ENCODE assay signal across 17 cellular contexts in genomic region chr1:14017531-14017961, GRCh38.
DNase-seq lines count a peak whose midpoint lies in the region; ATAC-seq, FAIRE-seq and TF ChIP-seq lines count a peak whose summit lies in the region.
"Had no signal": no experiment of that assay in that cellular context is flagged by ENCODE, and none has a peak within 500 bp of the region (broad histone marks: within the 10 kb centered on the region; RNA-seq: fewer than 3 reads in every experiment).

No MANE protein-coding gene starts in this region.

- no peak overlapping the region for H3K27ac ChIP-seq in transverse colon
- no peak overlapping the region for H3K27ac ChIP-seq in right lobe of liver

- H3K27me3 ChIP-seq in bronchial epithelial cell (ENCODE audit: control insufficient read depth, insufficient read depth, low read length) (no peaks in the 10 kb centered on the region), transverse colon (no peaks in the 10 kb centered on the region), right lobe of liver (no peaks in the 10 kb centered on the region)

- no peaks in the 10 kb centered on the region for H3K9me3 ChIP-seq in transverse colon
- H3K9me3 ChIP-seq in right lobe of liver = no peaks in the 10 kb centered on the region
- H3K9me3 ChIP-seq: Caco-2 had no signal

- H3K4me1 ChIP-seq in transverse colon (no peaks in the 10 kb centered on the region), right lobe of liver (no peaks in the 10 kb centered on the region)
- H3K4me1 ChIP-seq: Caco-2 had no signal

- TF ChIP-seq POLR2A in transverse colon (IDR thresholded peaks at IDR 0.05) = no peak
- no peak for TF ChIP-seq POLR2A in right lobe of liver (IDR thresholded peaks at IDR 0.05)

- no peak for FAIRE-seq in bronchial epithelial cell (lab: Jason Lieb, UNC)

- in situ Hi-C loops in transverse colon (cut with MboI; ENCODE audit: low pct_ligation_motif_present in 1 of 4, low pct_unique_long_range_greater_than_20kb in 1 of 4, low sequenced_read_pairs in 3 of 4) = no loop called here

- DNase-seq in NCI-H345 (lab: John Stamatoyannopoulos, UW) (peak; percentile 38), NCI-H345 treated with DMSO at 0.1 percent for 48 hours (lab: John Stamatoyannopoulos, UW; ENCODE audit: unreplicated experiment) (no peak), bronchial epithelial cell (ENCODE audit: low read depth) (peak; percentile 15), medulla oblongata (ENCODE audit: extremely low spot score) (peak; percentile 56), transverse colon (peak; percentile 15), T-helper 2 cell (no peak), right lobe of liver (no peak), HuH-7 (ENCODE audit: low spot score) (no peak)
- DNase-seq: activated CD4-positive, alpha-beta T cell treated with anti-CD3 and anti-CD28 coated beads for 1 hour; activated naive CD4-positive, alpha-beta T cell treated with anti-CD3 and anti-CD28 coated beads, Interleukin-2, amount 50 U/mL, for 16 hours; Caco-2; left ventricle myocardium superior; MV-4-11; naive thymus-derived CD8-positive, alpha-beta T cell; NCI-H510A treated with DMSO at 0.1 percent for 48 hours; stimulated activated naive CD4-positive, alpha-beta T cell treated with Interleukin-2 at 50 U/mL for 16 hours; T-helper 17 cell had no signal

- H3K36me3 ChIP-seq in bronchial epithelial cell (ENCODE audit: control insufficient read depth, insufficient read depth, low read length) = no peaks in the 10 kb centered on the region
- no peaks in the 10 kb centered on the region for H3K36me3 ChIP-seq in transverse colon
- no peaks in the 10 kb centered on the region for H3K36me3 ChIP-seq in right lobe of liver

- intact Hi-C loops in transverse colon (cut with DNase I; ENCODE audit: low total_unique reads) = no loop called here
- intact Hi-C loops in right lobe of liver (cut with DNase I) = no loop called here

- 24 to 29% methylated on average over 2 to 7 of the region's 7 CpGs for WGBS in transverse colon (ENCODE audit: low coverage in 1 of 2), 2 donors
- 39% methylated on average over 7 of the region's 7 CpGs for WGBS in right lobe of liver (ENCODE audit: insufficient coverage, low coverage, low lambda C conversion rate, missing lambda C conversion rate)

- ATAC-seq in right lobe of liver = no peak
- ATAC-seq: left ventricle myocardium superior; naive thymus-derived CD8-positive, alpha-beta T cell; T-helper 17 cell had no signal

- no peak for TF ChIP-seq EP300 in transverse colon (IDR thresholded peaks at IDR 0.05; ENCODE audit: low read depth)

- H3K4me3 ChIP-seq in bronchial epithelial cell (ENCODE audit: low read depth, low read length) (no peak overlapping the region), transverse colon (no peak overlapping the region), right lobe of liver (no peak overlapping the region)

- TF ChIP-seq CTCF in bronchial epithelial cell (IDR thresholded peaks at IDR 0.05; ENCODE audit: insufficient read depth, low read length, severe bottlenecking) = no peak
- no peak for TF ChIP-seq CTCF in transverse colon (IDR thresholded peaks at IDR 0.05)
- TF ChIP-seq CTCF in right lobe of liver (IDR thresholded peaks at IDR 0.05) = no peak

Comparison
In these comparisons a context has a peak if more than half of its experiments do, and no peak if none do; other contexts are left out.
1. DNase-seq: peak in NCI-H345 (single experiment), bronchial epithelial cell (single experiment), medulla oblongata (single experiment) and transverse colon (single experiment); none in NCI-H345 treated with DMSO at 0.1 percent for 48 hours (single experiment), T-helper 2 cell (0 of 5), right lobe of liver (0 of 3) and HuH-7 (single experiment).